11 cellular contexts compared by ENCODE assay signal in genomic region chr7:46153583-46153950, GRCh38.
DNase-seq lines count a peak whose midpoint lies in the region; ATAC-seq and TF ChIP-seq lines count a peak whose summit lies in the region.
"Had no signal": no experiment of that assay in that cellular context is flagged by ENCODE, and none has a peak within 500 bp of the region (broad histone marks: within the 10 kb centered on the region; RNA-seq: fewer than 3 reads in every experiment).

No MANE protein-coding gene starts in this region.

- H3K27ac Mint-ChIP-seq in MCF 10A (ENCODE audit: low read depth, unreplicated experiment) (peak overlapping the region; percentile 81), brain (peak overlapping the region in 3 of 5 experiments; percentile 17 to 75 (median 66))
- H3K27ac Mint-ChIP-seq in stimulated activated effector memory CD8-positive, alpha-beta T cell treated with anti-CD3 and anti-CD28 coated beads, Interleukin-12 subunit alpha, Interleukin-12 subunit beta, amount 100 ng/mL, for 72 hours: no peak overlapping the region
- H3K27ac Mint-ChIP-seq: activated naive CD8-positive, alpha-beta T cell had no signal

- H3K36me3 ChIP-seq in breast epithelium: no peaks in the 10 kb centered on the region
- H3K36me3 ChIP-seq: suprapubic skin had no signal

- H3K4me1 ChIP-seq in breast epithelium: no peaks in the 10 kb centered on the region
- H3K4me1 ChIP-seq: suprapubic skin had no signal

- no peaks in the 10 kb centered on the region for H3K9me3 ChIP-seq in breast epithelium
- H3K9me3 ChIP-seq: suprapubic skin had no signal

- CTCF ChIA-PET in MCF 10A (lab: Yijun Ruan, JAX): interaction anchor here (0.5 to 1.0 kb wide), 3 partner anchors 22 to 231 kb away, joined by 3 to 4 read pairs (median 3); no protein-coding TSS in a partner anchor

- DNase-seq in MCF 10A (ENCODE audit: unreplicated experiment) (no peak), breast epithelium (ENCODE audit: low spot score in 2 of 2) (no peak), NCI-H2107 treated with DMSO at 0.1 percent for 48 hours (lab: John Stamatoyannopoulos, UW; ENCODE audit: unreplicated experiment) (no peak)
- DNase-seq in stimulated activated effector memory CD8-positive, alpha-beta T cell treated with anti-CD3 and anti-CD28 coated beads, Interleukin-12 subunit alpha, Interleukin-12 subunit beta, amount 100 ng/mL, for 72 hours (ENCODE audit: low spot score in 2 of 2): no peak
- DNase-seq: occipital lobe had no signal

- no peak for TF ChIP-seq POLR2A in breast epithelium (IDR thresholded peaks at IDR 0.05)

- intact Hi-C loops in MCF 10A (cut with micrococcal nuclease) (loop anchor here (5.0 kb wide), 1 partner anchor 231 kb away; the partner anchor contains the start of gene IGFBP3), breast epithelium (cut with DNase I; ENCODE audit: low total_unique reads) (no loop called here)

- peaks cover 25% of the 10 kb centered on the region for H3K4me1 Mint-ChIP-seq in MCF 10A (ENCODE audit: insufficient read depth, unreplicated experiment)
- peaks cover 20% of the 10 kb centered on the region for H3K4me1 Mint-ChIP-seq in brain
- no peaks in the 10 kb centered on the region for H3K4me1 Mint-ChIP-seq in stimulated activated effector memory CD8-positive, alpha-beta T cell treated with anti-CD3 and anti-CD28 coated beads, Interleukin-12 subunit alpha, Interleukin-12 subunit beta, amount 100 ng/mL, for 72 hours

- H3K27me3 Mint-ChIP-seq in MCF 10A (ENCODE audit: insufficient read depth, unreplicated experiment): no peaks in the 10 kb centered on the region
- H3K27me3 Mint-ChIP-seq in brain: peaks cover 3% of the 10 kb centered on the region
- H3K27me3 Mint-ChIP-seq: activated naive CD8-positive, alpha-beta T cell had no signal

- POLR2A ChIA-PET in MCF 10A (lab: Yijun Ruan, JAX): interaction anchor here (0.5 to 2.1 kb wide), 6 partner anchors 15 to 1111 kb away, joined by 3 to 13 read pairs (median 4); no protein-coding TSS in a partner anchor

- no peak overlapping the region for H3K27ac ChIP-seq in breast epithelium
- H3K27ac ChIP-seq: suprapubic skin had no signal

- H3K9me3 Mint-ChIP-seq in MCF 10A (ENCODE audit: unreplicated experiment): peaks cover 7% of the 10 kb centered on the region
- no peaks in the 10 kb centered on the region for H3K9me3 Mint-ChIP-seq in brain
- no peaks in the 10 kb centered on the region for H3K9me3 Mint-ChIP-seq in stimulated activated effector memory CD8-positive, alpha-beta T cell treated with anti-CD3 and anti-CD28 coated beads, Interleukin-12 subunit alpha, Interleukin-12 subunit beta, amount 100 ng/mL, for 72 hours

- no peaks in the 10 kb centered on the region for H3K27me3 ChIP-seq in breast epithelium
- H3K27me3 ChIP-seq: suprapubic skin had no signal

- H3K4me3 Mint-ChIP-seq in MCF 10A (ENCODE audit: unreplicated experiment) (no peak overlapping the region), brain (no peak overlapping the region)
- H3K4me3 Mint-ChIP-seq in stimulated activated effector memory CD8-positive, alpha-beta T cell treated with anti-CD3 and anti-CD28 coated beads, Interleukin-12 subunit alpha, Interleukin-12 subunit beta, amount 100 ng/mL, for 72 hours: no peak overlapping the region
- H3K4me3 Mint-ChIP-seq: activated naive CD8-positive, alpha-beta T cell had no signal

- BruUV-seq in MCF 10A (replicated peaks; lab: Mats Ljungman, UMichigan): no TSS peak

- no peak overlapping the region for H3K4me3 ChIP-seq in breast epithelium
- H3K4me3 ChIP-seq: suprapubic skin had no signal

- H3K36me3 Mint-ChIP-seq in MCF 10A (ENCODE audit: insufficient read depth, unreplicated experiment): no peaks in the 10 kb centered on the region
- H3K36me3 Mint-ChIP-seq in brain: no peaks in the 10 kb centered on the region
- H3K36me3 Mint-ChIP-seq in stimulated activated effector memory CD8-positive, alpha-beta T cell treated with anti-CD3 and anti-CD28 coated beads, Interleukin-12 subunit alpha, Interleukin-12 subunit beta, amount 100 ng/mL, for 72 hours: no peaks in the 10 kb centered on the region
- H3K36me3 Mint-ChIP-seq: activated naive CD8-positive, alpha-beta T cell had no signal

- ATAC-seq in HG03159 (IDR thresholded peaks at IDR 0.05; ENCODE audit: unreplicated experiment) (peak; percentile 32), GM21360 (IDR thresholded peaks at IDR 0.05; ENCODE audit: unreplicated experiment) (no peak), esophagus mucosa (no peak)
- peak; percentile 59 for ATAC-seq in stimulated activated effector memory CD8-positive, alpha-beta T cell treated with anti-CD3 and anti-CD28 coated beads, Interleukin-12 subunit alpha, Interleukin-12 subunit beta, amount 100 ng/mL, for 72 hours

- no peak for TF ChIP-seq CTCF in MCF 10A (IDR thresholded peaks at IDR 0.05; ENCODE audit: unreplicated experiment)
- TF ChIP-seq CTCF in breast epithelium (IDR thresholded peaks at IDR 0.05): no peak
- no peak for TF ChIP-seq CTCF in brain (conservative IDR thresholded peaks at IDR 0.05)

Comparison
In these comparisons a context has a peak if more than half of its experiments do, and no peak if none do; other contexts are left out.
1. ATAC-seq: peak in HG03159 (single experiment) and stimulated activated effector memory CD8-positive, alpha-beta T cell treated with anti-CD3 and anti-CD28 coated beads, Interleukin-12 subunit alpha, Interleukin-12 subunit beta, amount 100 ng/mL, for 72 hours (single experiment); none in GM21360 (single experiment) and esophagus mucosa (single experiment).